ENCODE assay signal across 1 cellular context in genomic region chr2:28414583-28414982, GRCh38.
TF ChIP-seq lines count a peak whose summit lies in the region.

No MANE protein-coding gene starts in this region.

TF ChIP-seq in IMR-90, 13 proteins besides CTCF, POLR2A, EP300 and RAD21:
- TF ChIP-seq MAZ (IDR thresholded peaks at IDR 0.05; ENCODE audit: borderline replicate concordance, low read depth, low read length) (no peak), FOS (IDR thresholded peaks at IDR 0.05; ENCODE audit: low read depth, low read length) (no peak), USF2 (IDR thresholded peaks at IDR 0.05; ENCODE audit: low read depth, low read length) (no peak), RFX5 (IDR thresholded peaks at IDR 0.05; ENCODE audit: low read depth, low read length) (no peak), MAFK (IDR thresholded peaks at IDR 0.05; ENCODE audit: low read depth, low read length) (no peak), RCOR1 (IDR thresholded peaks at IDR 0.05; ENCODE audit: insufficient replicate concordance, low read length) (no peak), ELK1 (IDR thresholded peaks at IDR 0.05; ENCODE audit: borderline replicate concordance, low read depth, low read length) (no peak), MXI1 (IDR thresholded peaks at IDR 0.05; ENCODE audit: borderline replicate concordance, low read depth, low read length) (no peak), CHD1 (IDR thresholded peaks at IDR 0.05; ENCODE audit: low read depth, low read length) (no peak), BHLHE40 (IDR thresholded peaks at IDR 0.05; ENCODE audit: low read depth, low read length) (no peak), NFE2L2 (IDR thresholded peaks at IDR 0.05; ENCODE audit: low read depth, low read length) (no peak), CEBPB (IDR thresholded peaks at IDR 0.05; ENCODE audit: low read depth, low read length) (no peak), SMC3 (IDR thresholded peaks at IDR 0.05; ENCODE audit: low read depth, low read length) (no peak)
